15 cellular contexts compared by ENCODE assay signal in genomic region chr1:213973129-213973528, GRCh38. TPM values are rescaled to one million over a fixed set of nuclear protein-coding genes. Genes with fewer than 3 reads are reported as not detected.
DNase-seq lines count a peak whose midpoint lies in the region; ATAC-seq and TF ChIP-seq lines count a peak whose summit lies in the region.
"Had no signal": no experiment of that assay in that cellular context is flagged by ENCODE, and none has a peak within 500 bp of the region (broad histone marks: within the 10 kb centered on the region; RNA-seq: fewer than 3 reads in every experiment).

No MANE protein-coding gene starts in this region.

- in situ Hi-C loops in astrocyte of the cerebellum (cut with HindIII; ENCODE audit: low sequenced_read_pairs), result no loop called here

- no peak overlapping the region for H3K27ac ChIP-seq in DND-41 (ENCODE audit: low read length)

- ATAC-seq in DND-41 (ENCODE audit: insufficient read depth, low read depth), result peak; percentile 91
- ATAC-seq in HG02840 (IDR thresholded peaks at IDR 0.05; ENCODE audit: low FRiP score, unreplicated experiment), result no peak
- ATAC-seq in Right ventricle myocardium superior (ENCODE audit: poor library complexity), result no peak

- H3K79me2 ChIP-seq in DND-41 (ENCODE audit: insufficient read depth, low read length), result no peaks in the 10 kb centered on the region

- intact Hi-C loops in Right ventricle myocardium superior (cut with DNase I), result no loop called here

- TF ChIP-seq CTCF in DND-41 (IDR thresholded peaks at IDR 0.05; ENCODE audit: borderline replicate concordance, extremely low read depth, low read length, poor library complexity, severe bottlenecking) (no peak), astrocyte of the cerebellum (IDR thresholded peaks at IDR 0.05; ENCODE audit: low read depth, low read length, missing control alignments) (no peak)

- peak; percentile 56 for DNase-seq in DND-41
- DNase-seq in M059J (ENCODE audit: low read depth), result peak; percentile 33
- peak; percentile 68 for DNase-seq in astrocyte of the cerebellum (ENCODE audit: low read depth)
- peak; percentile 14 for DNase-seq in kidney tubule cell (ENCODE audit: low spot score)
- no peak for DNase-seq in activated CD4-positive, alpha-beta T cell treated with anti-CD3 and anti-CD28 coated beads, Interleukin-2, amount 50 U/mL, for 48 hours
- DNase-seq in Right ventricle myocardium superior, result no peak
- DNase-seq: C1 segment of cervical spinal cord, COR-L47, NCI-H1048, NCI-H146, NCI-H226, NCI-H526 had no signal

- no peak overlapping the region for H3K4me2 ChIP-seq in DND-41 (ENCODE audit: insufficient read depth, low read length)

- no peaks in the 10 kb centered on the region for H3K27me3 ChIP-seq in DND-41 (ENCODE audit: insufficient read depth, low read length, poor library complexity)

- peaks cover 16% of the 10 kb centered on the region for H3K4me1 ChIP-seq in DND-41 (ENCODE audit: insufficient read depth, low read length)
- H3K4me1 ChIP-seq: HAP-1 had no signal

- no peak overlapping the region for H2AFZ ChIP-seq in DND-41 (ENCODE audit: low read depth, low read length)

- H4K20me1 ChIP-seq in DND-41 (ENCODE audit: insufficient read depth, low read length), result no peaks in the 10 kb centered on the region

- no peaks in the 10 kb centered on the region for H3K9me3 ChIP-seq in DND-41 (ENCODE audit: insufficient read depth, low read length, severe bottlenecking)
- H3K9me3 ChIP-seq: HAP-1 had no signal

- H3K4me3 ChIP-seq in DND-41 (ENCODE audit: low read depth in 1 of 2, low read length in 2 of 2) (no peak overlapping the region), astrocyte of the cerebellum (ENCODE audit: low read depth, low read length) (no peak overlapping the region)
- H3K4me3 ChIP-seq: HAP-1 had no signal

- H3K9ac ChIP-seq in DND-41 (ENCODE audit: low read depth, low read length), result no peak overlapping the region

- no peaks in the 10 kb centered on the region for H3K36me3 ChIP-seq in DND-41 (ENCODE audit: insufficient read depth, low read length)
- H3K36me3 ChIP-seq: HAP-1 had no signal

RNA-seq across cellular contexts. Expression of gene PROX1, which starts 14.6 kb away (rescaled TPM):
- 0.02 and 0.17 TPM in 2 replicates for total RNA-seq in M059J (2014; rRNA removed; shearing (Covaris generic))
- total RNA-seq in Right ventricle myocardium superior, result 85.2 TPM
- total RNA-seq: OCI-LY7 had no signal

Comparison
In these comparisons a context has a peak if more than half of its experiments do, and no peak if none do; other contexts are left out.
1. DNase-seq: peak in DND-41 (single experiment), M059J (single experiment), astrocyte of the cerebellum (single experiment) and kidney tubule cell (single experiment); none in activated CD4-positive, alpha-beta T cell treated with anti-CD3 and anti-CD28 coated beads, Interleukin-2, amount 50 U/mL, for 48 hours (0 of 2) and Right ventricle myocardium superior (single experiment).
2. RNA of gene PROX1, which starts 14.6 kb away (total RNA-seq): 85.2 TPM in Right ventricle myocardium superior (single experiment); 0.02 to 0.17 TPM in M059J; every median in the first group is over 10 times any median in the second.